ENCODE assay signal across 1 cellular context in the genomic region with DNA sequence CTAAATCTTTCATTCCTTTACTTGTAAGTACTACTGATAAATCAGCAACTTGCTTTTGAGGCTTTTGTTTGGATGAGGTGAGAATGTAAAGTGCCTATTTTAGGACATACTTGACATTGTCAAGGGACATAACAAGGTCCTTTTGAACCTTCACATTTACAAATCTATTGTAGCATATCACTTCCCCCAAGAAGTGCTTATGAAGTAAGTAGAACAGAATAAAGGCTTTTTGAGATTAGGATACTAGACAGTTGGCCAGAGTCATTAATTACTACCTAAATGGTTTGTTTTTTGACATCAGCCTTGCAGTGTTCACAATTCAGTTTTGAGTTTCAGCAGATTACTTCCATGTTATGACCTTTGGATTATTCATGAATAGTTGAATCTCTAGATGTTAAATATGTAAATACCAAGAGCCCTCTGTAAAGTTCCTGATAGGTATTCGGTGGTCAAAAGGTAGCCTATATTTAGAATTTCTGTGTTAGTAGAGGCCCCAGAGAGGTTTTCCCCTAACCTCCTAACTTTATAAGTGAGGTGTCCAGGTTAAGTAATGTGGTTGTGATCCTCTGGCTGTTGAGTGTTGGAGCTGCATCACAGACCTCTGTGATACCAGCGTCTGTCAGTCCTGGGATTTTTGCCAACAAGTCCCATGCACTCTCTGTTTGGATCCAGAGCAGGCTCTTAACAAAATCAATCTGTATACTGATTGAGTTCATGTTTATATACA.
TF ChIP-seq lines count a peak whose summit lies in the region.

No MANE protein-coding gene starts in this region.

TF ChIP-seq in GM23338, 12 proteins besides CTCF, POLR2A, EP300 and RAD21:
- TF ChIP-seq, protein P1, sequence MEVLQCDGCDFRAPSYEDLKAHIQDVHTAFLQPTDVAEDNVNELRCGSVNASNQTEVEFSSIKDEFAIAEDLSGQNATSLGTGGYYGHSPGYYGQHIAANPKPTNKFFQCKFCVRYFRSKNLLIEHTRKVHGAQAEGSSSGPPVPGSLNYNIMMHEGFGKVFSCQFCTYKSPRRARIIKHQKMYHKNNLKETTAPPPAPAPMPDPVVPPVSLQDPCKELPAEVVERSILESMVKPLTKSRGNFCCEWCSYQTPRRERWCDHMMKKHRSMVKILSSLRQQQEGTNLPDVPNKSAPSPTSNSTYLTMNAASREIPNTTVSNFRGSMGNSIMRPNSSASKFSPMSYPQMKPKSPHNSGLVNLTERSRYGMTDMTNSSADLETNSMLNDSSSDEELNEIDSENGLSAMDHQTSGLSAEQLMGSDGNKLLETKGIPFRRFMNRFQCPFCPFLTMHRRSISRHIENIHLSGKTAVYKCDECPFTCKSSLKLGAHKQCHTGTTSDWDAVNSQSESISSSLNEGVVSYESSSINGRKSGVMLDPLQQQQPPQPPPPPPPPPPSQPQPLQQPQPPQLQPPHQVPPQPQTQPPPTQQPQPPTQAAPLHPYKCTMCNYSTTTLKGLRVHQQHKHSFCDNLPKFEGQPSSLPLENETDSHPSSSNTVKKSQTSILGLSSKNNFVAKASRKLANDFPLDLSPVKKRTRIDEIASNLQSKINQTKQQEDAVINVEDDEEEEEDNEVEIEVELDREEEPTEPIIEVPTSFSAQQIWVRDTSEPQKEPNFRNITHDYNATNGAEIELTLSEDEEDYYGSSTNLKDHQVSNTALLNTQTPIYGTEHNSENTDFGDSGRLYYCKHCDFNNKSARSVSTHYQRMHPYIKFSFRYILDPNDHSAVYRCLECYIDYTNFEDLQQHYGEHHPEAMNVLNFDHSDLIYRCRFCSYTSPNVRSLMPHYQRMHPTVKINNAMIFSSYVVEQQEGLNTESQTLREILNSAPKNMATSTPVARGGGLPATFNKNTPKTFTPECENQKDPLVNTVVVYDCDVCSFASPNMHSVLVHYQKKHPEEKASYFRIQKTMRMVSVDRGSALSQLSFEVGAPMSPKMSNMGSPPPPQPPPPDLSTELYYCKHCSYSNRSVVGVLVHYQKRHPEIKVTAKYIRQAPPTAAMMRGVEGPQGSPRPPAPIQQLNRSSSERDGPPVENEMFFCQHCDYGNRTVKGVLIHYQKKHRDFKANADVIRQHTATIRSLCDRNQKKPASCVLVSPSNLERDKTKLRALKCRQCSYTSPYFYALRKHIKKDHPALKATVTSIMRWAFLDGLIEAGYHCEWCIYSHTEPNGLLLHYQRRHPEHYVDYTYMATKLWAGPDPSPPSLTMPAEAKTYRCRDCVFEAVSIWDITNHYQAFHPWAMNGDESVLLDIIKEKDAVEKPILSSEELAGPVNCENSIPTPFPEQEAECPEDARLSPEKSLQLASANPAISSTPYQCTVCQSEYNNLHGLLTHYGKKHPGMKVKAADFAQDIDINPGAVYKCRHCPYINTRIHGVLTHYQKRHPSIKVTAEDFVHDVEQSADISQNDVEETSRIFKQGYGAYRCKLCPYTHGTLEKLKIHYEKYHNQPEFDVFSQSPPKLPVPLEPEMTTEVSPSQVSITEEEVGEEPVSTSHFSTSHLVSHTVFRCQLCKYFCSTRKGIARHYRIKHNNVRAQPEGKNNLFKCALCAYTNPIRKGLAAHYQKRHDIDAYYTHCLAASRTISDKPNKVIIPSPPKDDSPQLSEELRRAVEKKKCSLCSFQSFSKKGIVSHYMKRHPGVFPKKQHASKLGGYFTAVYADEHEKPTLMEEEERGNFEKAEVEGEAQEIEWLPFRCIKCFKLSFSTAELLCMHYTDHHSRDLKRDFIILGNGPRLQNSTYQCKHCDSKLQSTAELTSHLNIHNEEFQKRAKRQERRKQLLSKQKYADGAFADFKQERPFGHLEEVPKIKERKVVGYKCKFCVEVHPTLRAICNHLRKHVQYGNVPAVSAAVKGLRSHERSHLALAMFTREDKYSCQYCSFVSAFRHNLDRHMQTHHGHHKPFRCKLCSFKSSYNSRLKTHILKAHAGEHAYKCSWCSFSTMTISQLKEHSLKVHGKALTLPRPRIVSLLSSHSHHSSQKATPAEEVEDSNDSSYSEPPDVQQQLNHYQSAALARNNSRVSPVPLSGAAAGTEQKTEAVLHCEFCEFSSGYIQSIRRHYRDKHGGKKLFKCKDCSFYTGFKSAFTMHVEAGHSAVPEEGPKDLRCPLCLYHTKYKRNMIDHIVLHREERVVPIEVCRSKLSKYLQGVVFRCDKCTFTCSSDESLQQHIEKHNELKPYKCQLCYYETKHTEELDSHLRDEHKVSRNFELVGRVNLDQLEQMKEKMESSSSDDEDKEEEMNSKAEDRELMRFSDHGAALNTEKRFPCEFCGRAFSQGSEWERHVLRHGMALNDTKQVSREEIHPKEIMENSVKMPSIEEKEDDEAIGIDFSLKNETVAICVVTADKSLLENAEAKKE (CRISPR knock-in tag; IDR thresholded peaks at IDR 0.05): no peak
- TF ChIP-seq JUNB (IDR thresholded peaks at IDR 0.05; ENCODE audit: unreplicated experiment): no peak
- TF ChIP-seq, protein P2, sequence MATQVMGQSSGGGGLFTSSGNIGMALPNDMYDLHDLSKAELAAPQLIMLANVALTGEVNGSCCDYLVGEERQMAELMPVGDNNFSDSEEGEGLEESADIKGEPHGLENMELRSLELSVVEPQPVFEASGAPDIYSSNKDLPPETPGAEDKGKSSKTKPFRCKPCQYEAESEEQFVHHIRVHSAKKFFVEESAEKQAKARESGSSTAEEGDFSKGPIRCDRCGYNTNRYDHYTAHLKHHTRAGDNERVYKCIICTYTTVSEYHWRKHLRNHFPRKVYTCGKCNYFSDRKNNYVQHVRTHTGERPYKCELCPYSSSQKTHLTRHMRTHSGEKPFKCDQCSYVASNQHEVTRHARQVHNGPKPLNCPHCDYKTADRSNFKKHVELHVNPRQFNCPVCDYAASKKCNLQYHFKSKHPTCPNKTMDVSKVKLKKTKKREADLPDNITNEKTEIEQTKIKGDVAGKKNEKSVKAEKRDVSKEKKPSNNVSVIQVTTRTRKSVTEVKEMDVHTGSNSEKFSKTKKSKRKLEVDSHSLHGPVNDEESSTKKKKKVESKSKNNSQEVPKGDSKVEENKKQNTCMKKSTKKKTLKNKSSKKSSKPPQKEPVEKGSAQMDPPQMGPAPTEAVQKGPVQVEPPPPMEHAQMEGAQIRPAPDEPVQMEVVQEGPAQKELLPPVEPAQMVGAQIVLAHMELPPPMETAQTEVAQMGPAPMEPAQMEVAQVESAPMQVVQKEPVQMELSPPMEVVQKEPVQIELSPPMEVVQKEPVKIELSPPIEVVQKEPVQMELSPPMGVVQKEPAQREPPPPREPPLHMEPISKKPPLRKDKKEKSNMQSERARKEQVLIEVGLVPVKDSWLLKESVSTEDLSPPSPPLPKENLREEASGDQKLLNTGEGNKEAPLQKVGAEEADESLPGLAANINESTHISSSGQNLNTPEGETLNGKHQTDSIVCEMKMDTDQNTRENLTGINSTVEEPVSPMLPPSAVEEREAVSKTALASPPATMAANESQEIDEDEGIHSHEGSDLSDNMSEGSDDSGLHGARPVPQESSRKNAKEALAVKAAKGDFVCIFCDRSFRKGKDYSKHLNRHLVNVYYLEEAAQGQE (IDR thresholded peaks at IDR 0.05; ENCODE audit: unreplicated experiment): no peak
- TF ChIP-seq ZNF331 (CRISPR knock-in tag; IDR thresholded peaks at IDR 0.05; ENCODE audit: low read depth): no peak
- TF ChIP-seq, protein P3, sequence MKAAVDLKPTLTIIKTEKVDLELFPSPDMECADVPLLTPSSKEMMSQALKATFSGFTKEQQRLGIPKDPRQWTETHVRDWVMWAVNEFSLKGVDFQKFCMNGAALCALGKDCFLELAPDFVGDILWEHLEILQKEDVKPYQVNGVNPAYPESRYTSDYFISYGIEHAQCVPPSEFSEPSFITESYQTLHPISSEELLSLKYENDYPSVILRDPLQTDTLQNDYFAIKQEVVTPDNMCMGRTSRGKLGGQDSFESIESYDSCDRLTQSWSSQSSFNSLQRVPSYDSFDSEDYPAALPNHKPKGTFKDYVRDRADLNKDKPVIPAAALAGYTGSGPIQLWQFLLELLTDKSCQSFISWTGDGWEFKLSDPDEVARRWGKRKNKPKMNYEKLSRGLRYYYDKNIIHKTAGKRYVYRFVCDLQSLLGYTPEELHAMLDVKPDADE (IDR thresholded peaks at IDR 0.05): no peak
- no peak for TF ChIP-seq EZH2 (IDR thresholded peaks at IDR 0.05; ENCODE audit: low read depth, unreplicated experiment)
- no peak for TF ChIP-seq EZH2phosphoT487 (IDR thresholded peaks at IDR 0.05; ENCODE audit: unreplicated experiment)
- no peak for TF ChIP-seq NANOG (IDR thresholded peaks at IDR 0.05; ENCODE audit: borderline replicate concordance)
- no peak for TF ChIP-seq POLR2AphosphoS5 (IDR thresholded peaks at IDR 0.05; ENCODE audit: low read depth)
- TF ChIP-seq CREB1 (CRISPR knock-in tag; IDR thresholded peaks at IDR 0.05; ENCODE audit: low read depth): no peak
